14 cellular contexts compared by ENCODE assay signal in the genomic region with DNA sequence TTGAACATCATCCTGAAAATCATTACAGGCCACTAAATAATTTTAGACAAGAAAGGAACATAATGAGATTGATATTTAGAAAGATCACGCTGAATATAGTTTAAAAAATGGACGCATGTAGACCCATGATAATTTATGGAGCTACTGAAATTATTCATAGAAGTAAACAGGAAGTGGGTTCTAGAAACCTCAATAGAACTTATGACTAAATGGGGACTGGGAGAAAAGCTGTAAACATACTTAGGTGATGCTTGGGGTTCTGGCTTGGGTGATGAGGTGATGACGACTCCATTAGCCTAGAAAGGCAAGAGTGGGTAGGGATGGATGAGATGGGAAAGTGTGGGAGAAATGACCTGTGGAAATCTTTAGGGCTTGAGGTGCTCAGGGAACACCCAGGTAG.
A peak's percentile ranks its signal among the peaks of the same experiment; 100 is the strongest.
DNase-seq lines count a peak whose midpoint lies in the region; ATAC-seq, FAIRE-seq and TF ChIP-seq lines count a peak whose summit lies in the region.
"Had no signal": no experiment of that assay in that cellular context is flagged by ENCODE, and none has a peak within 500 bp of the region (broad histone marks: within the 10 kb centered on the region; RNA-seq: fewer than 3 reads in every experiment).

No MANE protein-coding gene starts in this region.

- no peaks in the 10 kb centered on the region for H3K9me3 Mint-ChIP-seq in astrocyte (ENCODE audit: unreplicated experiment)
- H3K9me3 Mint-ChIP-seq in progenitor cell of endocrine pancreas (ENCODE audit: low read depth) = no peaks in the 10 kb centered on the region
- peaks cover 3 to 4% of the 10 kb centered on the region in 2 donors for H3K9me3 Mint-ChIP-seq in natural killer cell
- H3K9me3 Mint-ChIP-seq: CD4-positive, CD25-positive, alpha-beta regulatory T cell; mesothelial cell of epicardium had no signal

- ATAC-seq in GM18520 (IDR thresholded peaks at IDR 0.05; ENCODE audit: unreplicated experiment) = peak; percentile 77
- peak; percentile 74 for ATAC-seq in GM19463 (IDR thresholded peaks at IDR 0.05; ENCODE audit: unreplicated experiment)
- peak; percentile 68 for ATAC-seq in HG03108 (IDR thresholded peaks at IDR 0.05; ENCODE audit: unreplicated experiment)
- ATAC-seq in natural killer cell = no peak
- ATAC-seq: HCT116 had no signal

- DNase-seq in astrocyte (ENCODE audit: low read depth) (peak; percentile 1), progenitor cell of endocrine pancreas (ENCODE audit: low spot score, unreplicated experiment) (no peak), HAP-1 (ENCODE audit: low spot score in 2 of 2) (no peak), natural killer cell (no peak)
- DNase-seq: cortex of kidney, ovary, testis, WERI-Rb-1 had no signal

- H3K9me3 ChIP-seq in astrocyte (ENCODE audit: insufficient read depth, low read depth, low read length) = no peaks in the 10 kb centered on the region
- H3K9me3 ChIP-seq in HAP-1 = no peaks in the 10 kb centered on the region; the same call in 1 of the 2 replicates
- H3K9me3 ChIP-seq: ovary, testis had no signal

- H3K27me3 ChIP-seq in astrocyte (ENCODE audit: insufficient read depth, low read length) (no peaks in the 10 kb centered on the region), HAP-1 (ENCODE audit: low read depth) (no peaks in the 10 kb centered on the region)
- H3K27me3 ChIP-seq: ovary, testis had no signal

- no peak overlapping the region for H3K4me3 Mint-ChIP-seq in astrocyte (ENCODE audit: unreplicated experiment)
- no peak overlapping the region for H3K4me3 Mint-ChIP-seq in progenitor cell of endocrine pancreas (ENCODE audit: low read depth)
- H3K4me3 Mint-ChIP-seq in natural killer cell = no peak overlapping the region
- H3K4me3 Mint-ChIP-seq: CD4-positive, CD25-positive, alpha-beta regulatory T cell; mesothelial cell of epicardium had no signal

- H3K4me1 Mint-ChIP-seq in astrocyte (ENCODE audit: low read depth, unreplicated experiment) = no peaks in the 10 kb centered on the region
- no peaks in the 10 kb centered on the region for H3K4me1 Mint-ChIP-seq in progenitor cell of endocrine pancreas (ENCODE audit: low read depth)
- H3K4me1 Mint-ChIP-seq in natural killer cell = peaks cover 10% of the 10 kb centered on the region in 2 donors
- H3K4me1 Mint-ChIP-seq: mesothelial cell of epicardium had no signal

- no peak for FAIRE-seq in astrocyte (lab: Jason Lieb, UNC)

- H3K36me3 ChIP-seq in astrocyte (ENCODE audit: insufficient read depth, low read length) = no peaks in the 10 kb centered on the region
- no peaks in the 10 kb centered on the region for H3K36me3 ChIP-seq in HAP-1 (replicated peaks)
- H3K36me3 ChIP-seq: ovary, WERI-Rb-1 had no signal

- H3K79me2 ChIP-seq in astrocyte (ENCODE audit: insufficient read depth, low read length) = no peaks in the 10 kb centered on the region

- no peak overlapping the region for H3K9ac ChIP-seq in astrocyte (ENCODE audit: low read length)

- H4K20me1 ChIP-seq in astrocyte (ENCODE audit: insufficient read depth, low read length) = no peaks in the 10 kb centered on the region

- H3K27ac Mint-ChIP-seq in astrocyte (ENCODE audit: unreplicated experiment) (no peak overlapping the region), progenitor cell of endocrine pancreas (no peak overlapping the region), natural killer cell (peak overlapping the region in 1 of 2 donors; percentile 9)
- H3K27ac Mint-ChIP-seq: CD4-positive, CD25-positive, alpha-beta regulatory T cell; mesothelial cell of epicardium had no signal

- H3K36me3 Mint-ChIP-seq in astrocyte (ENCODE audit: low read depth, unreplicated experiment) (no peaks in the 10 kb centered on the region), progenitor cell of endocrine pancreas (ENCODE audit: insufficient read depth) (no peaks in the 10 kb centered on the region), natural killer cell (no peaks in the 10 kb centered on the region)
- H3K36me3 Mint-ChIP-seq: CD4-positive, CD25-positive, alpha-beta regulatory T cell; mesothelial cell of epicardium had no signal

- H3K27me3 Mint-ChIP-seq in astrocyte (ENCODE audit: low read depth, unreplicated experiment) (no peaks in the 10 kb centered on the region), progenitor cell of endocrine pancreas (peaks cover 11% of the 10 kb centered on the region), natural killer cell (ENCODE audit: low read depth in 2 of 2) (peaks cover 7 to 15% of the 10 kb centered on the region in 2 donors)
- H3K27me3 Mint-ChIP-seq: CD4-positive, CD25-positive, alpha-beta regulatory T cell had no signal

- TF ChIP-seq CTCF in astrocyte (IDR thresholded peaks at IDR 0.05; ENCODE audit: insufficient read depth, low read depth, low read length) (no peak), progenitor cell of endocrine pancreas (IDR thresholded peaks at IDR 0.05; ENCODE audit: unreplicated experiment) (no peak), natural killer cell (IDR thresholded peaks at IDR 0.05) (no peak)

- H3K27ac ChIP-seq in astrocyte (ENCODE audit: low read depth, low read length) = no peak overlapping the region
- H3K27ac ChIP-seq: ovary, testis, WERI-Rb-1 had no signal

- no peak overlapping the region for H3K4me2 ChIP-seq in astrocyte (ENCODE audit: low read length)

- H3K4me1 ChIP-seq in astrocyte (ENCODE audit: insufficient read depth, low read length) (no peaks in the 10 kb centered on the region), HAP-1 (no peaks in the 10 kb centered on the region)

- no peak overlapping the region for H2AFZ ChIP-seq in astrocyte (ENCODE audit: low read depth, low read length)

- in situ Hi-C loops in HAP-1 (cut with MboI; ENCODE audit: low sequenced_read_pairs) = no loop called here

- intact Hi-C loops in natural killer cell (cut with micrococcal nuclease) = no loop called here

- no peak overlapping the region for H3K4me3 ChIP-seq in astrocyte (ENCODE audit: insufficient read depth, low read depth, low read length)
- H3K4me3 ChIP-seq in HAP-1 = no peak overlapping the region
- H3K4me3 ChIP-seq: ovary, testis had no signal

Comparison
In these comparisons a context has a peak if more than half of its experiments do, and no peak if none do; other contexts are left out.
1. ATAC-seq: peak in GM18520 (single experiment), GM19463 (single experiment) and HG03108 (single experiment); none in natural killer cell (0 of 3).